Comparison of ENCODE assay signal across 18 cellular contexts in the genomic region with DNA sequence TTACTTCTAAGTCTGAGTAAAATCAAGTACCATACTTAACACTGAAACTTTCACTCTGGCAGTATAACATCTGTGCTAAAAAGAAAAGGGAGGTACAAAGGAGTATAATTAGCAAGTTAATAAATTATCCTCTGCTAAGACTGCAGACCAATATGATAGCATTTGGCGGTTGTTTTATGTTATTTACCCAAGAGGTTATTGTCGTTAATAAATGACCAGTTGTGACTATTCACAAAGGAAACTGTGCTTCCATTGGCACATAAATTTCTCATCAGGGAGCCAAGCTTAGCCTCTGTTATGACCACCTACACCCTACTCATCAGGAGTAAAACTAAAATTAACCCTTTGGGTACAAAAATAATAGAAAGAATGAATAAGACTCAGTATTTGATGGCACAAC.
DNase-seq lines count a peak whose midpoint lies in the region; ATAC-seq, FAIRE-seq and TF ChIP-seq lines count a peak whose summit lies in the region.
"Had no signal": no experiment of that assay in that cellular context is flagged by ENCODE, and none has a peak within 500 bp of the region (broad histone marks: within the 10 kb centered on the region; RNA-seq: fewer than 3 reads in every experiment).

No MANE protein-coding gene starts in this region.

- 27 to 42% methylated on average over 2 of the region's 2 CpGs for WGBS in transverse colon (ENCODE audit: low coverage in 1 of 2), 2 donors

- intact Hi-C loops in left colon (cut with DNase I, micrococcal nuclease) (loop anchor here (5.0 to 10.0 kb wide), 4 partner anchors 112 to 528 kb away; partner anchors contain the start of gene CD24 (in 1 of the 2)), transverse colon (cut with DNase I; ENCODE audit: low total_unique reads) (loop anchor here (5.0 kb wide), 1 partner anchor 115 kb away; no protein-coding TSS in a partner anchor)

- peak overlapping the region in 3 of 4 donors; percentile 55 for H3K27ac ChIP-seq in transverse colon
- H3K27ac ChIP-seq: neural progenitor cell had no signal

- no peak for TF ChIP-seq CTCF in transverse colon (IDR thresholded peaks at IDR 0.05)

- no peak for TF ChIP-seq POLR2A in transverse colon (IDR thresholded peaks at IDR 0.05)
- TF ChIP-seq POLR2A in GM12891 (IDR thresholded peaks at IDR 0.05; ENCODE audit: low read depth, low read length) = no peak

- in situ Hi-C loops in transverse colon (cut with MboI; ENCODE audit: low pct_ligation_motif_present in 1 of 4, low pct_unique_long_range_greater_than_20kb in 1 of 4, low sequenced_read_pairs in 3 of 4) = loop anchor here (5.0 to 10.0 kb wide), 3 partner anchors 112 to 538 kb away; no protein-coding TSS in a partner anchor

- ATAC-seq in left colon (peak; percentile 80), GM18517 (IDR thresholded peaks at IDR 0.05; ENCODE audit: unreplicated experiment) (no peak)
- ATAC-seq: activated CD8-positive, alpha-beta T cell treated with anti-CD3 and anti-CD28 coated beads for 36 hours had no signal

- H3K36me3 ChIP-seq in transverse colon = no peaks in the 10 kb centered on the region
- H3K36me3 ChIP-seq: heart left ventricle, neural progenitor cell, spleen had no signal

- peaks cover 0 to 34% (median 3%) of the 10 kb centered on the region in 4 donors for H3K4me1 ChIP-seq in transverse colon
- H3K4me1 ChIP-seq: neural progenitor cell had no signal

- peak; percentile 6 for DNase-seq in DMS53 (lab: John Stamatoyannopoulos, UW)
- DNase-seq in DMS53 treated with DMSO at 0.1 percent for 48 hours (lab: John Stamatoyannopoulos, UW; ENCODE audit: unreplicated experiment) = no peak
- peak; percentile 20 for DNase-seq in SW480 (ENCODE audit: low spot score)
- DNase-seq in left colon = no peak
- no peak for DNase-seq in transverse colon
- DNase-seq in GM12891 (ENCODE audit: insufficient read length, low spot score) = no peak
- DNase-seq in NCI-H446 (lab: John Stamatoyannopoulos, UW) = no peak
- DNase-seq: activated CD8-positive, alpha-beta T cell treated with anti-CD3 and anti-CD28 coated beads for 36 hours; activated T-cell treated with anti-CD3 and anti-CD28 coated beads, Interleukin-2, amount 50 U/mL, for 24 hours; endodermal cell; heart left ventricle; NCI-H2081 treated with DMSO at 0.1 percent for 48 hours; SHP77 treated with DMSO at 0.1 percent for 48 hours; spleen; stimulated activated CD4-positive, alpha-beta T cell treated with anti-CD3 and anti-CD28 coated beads, Interleukin-4, amount 100 ng/mL, for 4 hours had no signal

- peak; percentile 11 for TF ChIP-seq EP300 in transverse colon (IDR thresholded peaks at IDR 0.05; ENCODE audit: low read depth)

- H3K27me3 ChIP-seq in transverse colon = no peaks in the 10 kb centered on the region
- H3K27me3 ChIP-seq: neural progenitor cell had no signal

- no peak overlapping the region for H3K4me3 ChIP-seq in transverse colon
- H3K4me3 ChIP-seq: heart left ventricle, neural progenitor cell had no signal

- no peaks in the 10 kb centered on the region for H3K9me3 ChIP-seq in transverse colon
- H3K9me3 ChIP-seq: heart left ventricle, spleen had no signal

- no peak for FAIRE-seq in GM12891 (lab: Jason Lieb, UNC)
- FAIRE-seq: urothelium cell line had no signal

TF ChIP-seq in GM12891, 5 proteins besides CTCF, POLR2A, EP300 and RAD21:
- TF ChIP-seq POU2F2 (IDR thresholded peaks at IDR 0.05; ENCODE audit: low read depth, low read length) (no peak), PAX5 (IDR thresholded peaks at IDR 0.05; ENCODE audit: insufficient read depth, low read length, severe bottlenecking) (no peak), SPI1 (IDR thresholded peaks at IDR 0.05; ENCODE audit: low read depth, low read length) (no peak), POLR2AphosphoS5 (IDR thresholded peaks at IDR 0.05; ENCODE audit: low read depth, low read length) (no peak), TAF1 (IDR thresholded peaks at IDR 0.05; ENCODE audit: low read depth, low read length) (no peak)

Comparison
In these comparisons a context has a peak if more than half of its experiments do, and no peak if none do; other contexts are left out.
1. DNase-seq: peak in DMS53 (single experiment) and SW480 (single experiment); none in DMS53 treated with DMSO at 0.1 percent for 48 hours (single experiment), left colon (0 of 2), transverse colon (single experiment), GM12891 (single experiment) and NCI-H446 (0 of 2).